13 cellular contexts compared by ENCODE assay signal in genomic region chr20:62838511-62838910, GRCh38. TPM values are rescaled to one million over a fixed set of nuclear protein-coding genes. Genes with fewer than 3 reads are reported as not detected.
DNase-seq lines count a peak whose midpoint lies in the region; ATAC-seq and TF ChIP-seq lines count a peak whose summit lies in the region.
"Had no signal": no experiment of that assay in that cellular context is flagged by ENCODE, and none has a peak within 500 bp of the region (broad histone marks: within the 10 kb centered on the region; RNA-seq: fewer than 3 reads in every experiment).

No MANE protein-coding gene starts in this region.

- H3K4me1 ChIP-seq in suprapubic skin, result peaks cover 25% of the 10 kb centered on the region
- H3K4me1 ChIP-seq: SJSA1 had no signal

- no peak overlapping the region for H3K27ac ChIP-seq in suprapubic skin
- H3K27ac ChIP-seq: epithelial cell of prostate, SJSA1 had no signal

- peak overlapping the region; percentile 66 for H3K4me3 Mint-ChIP-seq in memory B cell

- peaks cover 10% of the 10 kb centered on the region for H3K36me3 Mint-ChIP-seq in memory B cell

- no peak for TF ChIP-seq EP300 in suprapubic skin (IDR thresholded peaks at IDR 0.05)

- TF ChIP-seq POLR2A in suprapubic skin (IDR thresholded peaks at IDR 0.05), result no peak

- WGBS in suprapubic skin, result 87% methylated on average over 14 of the region's 14 CpGs

- H3K9me3 Mint-ChIP-seq in memory B cell, result no peaks in the 10 kb centered on the region

- peak overlapping the region; percentile 95 for H3K27ac Mint-ChIP-seq in memory B cell

- TF ChIP-seq CTCF in suprapubic skin (IDR thresholded peaks at IDR 0.05), result no peak

- no peaks in the 10 kb centered on the region for H3K9me3 ChIP-seq in suprapubic skin
- H3K9me3 ChIP-seq: SJSA1 had no signal

- DNase-seq in MV-4-11 (lab: John Stamatoyannopoulos, UW), result peak; percentile 53
- peak; percentile 40 to 46 for DNase-seq in memory B cell (ENCODE audit: low spot score in 2 of 2)
- no peak for DNase-seq in suprapubic skin (ENCODE audit: low spot score in 2 of 2)
- no peak for DNase-seq in NCI-H2227 (lab: John Stamatoyannopoulos, UW; ENCODE audit: unreplicated experiment)
- DNase-seq in EL, result no peak
- no peak for DNase-seq in NCI-H2029 treated with DMSO at 0.1 percent for 48 hours (lab: John Stamatoyannopoulos, UW)
- DNase-seq: activated CD8-positive, alpha-beta memory T cell treated with anti-CD3 and anti-CD28 coated beads for 24 hours; NCI-H1930; nucleus accumbens had no signal

- H3K36me3 ChIP-seq in suprapubic skin, result no peaks in the 10 kb centered on the region
- H3K36me3 ChIP-seq: SJSA1 had no signal

- H3K27me3 Mint-ChIP-seq in memory B cell, result no peaks in the 10 kb centered on the region

- H3K4me1 Mint-ChIP-seq in memory B cell, result peaks cover 12% of the 10 kb centered on the region

- peaks cover 2% of the 10 kb centered on the region for H3K27me3 ChIP-seq in suprapubic skin
- H3K27me3 ChIP-seq: SJSA1 had no signal

- ATAC-seq in GM18907 (IDR thresholded peaks at IDR 0.05; ENCODE audit: unreplicated experiment) (peak; percentile 82), GM21786 (IDR thresholded peaks at IDR 0.05; ENCODE audit: unreplicated experiment) (peak; percentile 52), memory B cell (ENCODE audit: low read depth) (peak; percentile 70)

- no peak overlapping the region for H3K4me3 ChIP-seq in suprapubic skin
- H3K4me3 ChIP-seq: SJSA1 had no signal

RNA-seq across cellular contexts. Expression of gene COL9A3, which starts 21.7 kb away (rescaled TPM):
- total RNA-seq in suprapubic skin, result 10 to 100 TPM in 1 of 4 donors, 1 to 10 TPM in 3; 6.1 to 11.3 (median 8.1) TPM
- total RNA-seq: SJSA1 had no signal

RNA-seq across cellular contexts. Expression of gene TCFL5, which starts 23.1 kb away (rescaled TPM):
- total RNA-seq in suprapubic skin, result 10 to 100 TPM in 2 of 4 donors, 1 to 10 TPM in 2; 9.0 to 20.3 (median 12.7) TPM

RNA-seq across cellular contexts. Expression of gene OGFR, which starts 33.9 kb away (rescaled TPM):
- 10 to 100 TPM; 32.1 to 54.1 (median 42.5) TPM for total RNA-seq in suprapubic skin

RNA-seq across cellular contexts. Expression of gene MRGBP, which starts 42.2 kb away (rescaled TPM):
- total RNA-seq in suprapubic skin, result 10 to 100 TPM in 3 of 4 donors, 1 to 10 TPM in 1; 10.0 to 13.3 (median 11.7) TPM

Comparison
In these comparisons a context has a peak if more than half of its experiments do, and no peak if none do; other contexts are left out.
1. DNase-seq: peak in MV-4-11 (single experiment) and memory B cell (2 of 2); none in suprapubic skin (0 of 2), NCI-H2227 (single experiment), EL (single experiment) and NCI-H2029 treated with DMSO at 0.1 percent for 48 hours (single experiment).
2. Peak in every context shown above with its lines, with median percentiles within 50 percentile points of each other: ATAC-seq.